In the genomic region with DNA sequence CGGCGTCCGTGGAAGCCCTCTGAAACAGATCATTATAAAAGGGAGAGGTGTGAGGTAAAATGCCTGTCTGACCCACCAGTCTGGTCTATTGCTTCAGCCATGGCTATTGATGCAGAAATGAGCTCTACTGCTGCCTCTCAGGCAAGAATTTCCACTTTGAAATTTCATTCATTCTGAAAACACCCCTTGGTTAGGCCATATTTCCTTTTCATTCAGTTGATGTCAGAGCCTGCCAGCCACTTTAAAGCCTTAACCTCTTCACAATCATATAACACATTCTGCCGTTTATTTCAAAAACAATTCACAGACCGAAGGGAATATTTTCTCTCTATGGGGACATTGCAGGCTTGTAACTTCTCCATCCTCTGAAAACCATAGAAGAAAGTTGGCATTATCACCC, we compare ENCODE assay signal across 16 cellular contexts.
DNase-seq lines count a peak whose midpoint lies in the region; ATAC-seq and TF ChIP-seq lines count a peak whose summit lies in the region.
"Had no signal": no experiment of that assay in that cellular context is flagged by ENCODE, and none has a peak within 500 bp of the region (broad histone marks: within the 10 kb centered on the region; RNA-seq: fewer than 3 reads in every experiment).

No MANE protein-coding gene starts in this region.

- ATAC-seq in activated CD8-positive, alpha-beta T cell treated with anti-CD3 and anti-CD28 coated beads for 36 hours, result peak; percentile 17
- no peak for ATAC-seq in activated CD8-positive, alpha-beta T cell treated with anti-CD3 and anti-CD28 coated beads, Interleukin-2, amount 10 ng/mL, durations not matched to agents 7 days and 5 days

- H3F3A ChIP-seq in neural progenitor cell (ENCODE audit: low read depth), result no peaks in the 10 kb centered on the region

- peak; percentile 9 for DNase-seq in activated CD8-positive, alpha-beta T cell treated with anti-CD3 and anti-CD28 coated beads for 36 hours
- no peak for DNase-seq in activated CD8-positive, alpha-beta T cell treated with anti-CD3 and anti-CD28 coated beads, Interleukin-2, amount 10 ng/mL, durations not matched to agents 7 days and 5 days
- DNase-seq in Jurkat, Clone E6-1 (ENCODE audit: low read depth, low spot score), result peak; percentile 34
- no peak for DNase-seq in neural progenitor cell (ENCODE audit: low spot score)
- no peak for DNase-seq in glomerular visceral epithelial cell (ENCODE audit: extremely low spot score)
- no peak for DNase-seq in NCI-H510A (lab: John Stamatoyannopoulos, UW)
- no peak for DNase-seq in suprapubic skin (ENCODE audit: low spot score in 2 of 2)
- DNase-seq: C1 segment of cervical spinal cord; EL; H9; IMR-90; NCI-H1436; NCI-H524 treated with DMSO at 0.1 percent for 48 hours; NK-92 treated with Interleukin-12 subunit alpha and Interleukin-12 subunit beta, amount 100 ng/mL, for 24 hours; PC-9 had no signal

- no peaks in the 10 kb centered on the region for H3K79me2 ChIP-seq in neural progenitor cell (ENCODE audit: low read depth)

- WGBS in ectodermal cell, 2 experiments, result 82 to 86% methylated on average over 5 of the region's 5 CpGs
- 91% methylated on average over 5 of the region's 5 CpGs for WGBS in suprapubic skin

- no peak overlapping the region for H2AFZ ChIP-seq in neural progenitor cell (replicated peaks)
- H2AFZ ChIP-seq: PC-9 had no signal

- H3K27ac Mint-ChIP-seq in activated CD8-positive, alpha-beta T cell treated with anti-CD3 and anti-CD28 coated beads for 36 hours, result peak overlapping the region; percentile 39
- H3K27ac Mint-ChIP-seq in activated CD8-positive, alpha-beta T cell treated with anti-CD3 and anti-CD28 coated beads, Interleukin-2, amount 10 ng/mL, durations not matched to agents 7 days and 5 days, result no peak overlapping the region
- peak overlapping the region; percentile 97 for H3K27ac Mint-ChIP-seq in neural progenitor cell

- H3K4me3 Mint-ChIP-seq in activated CD8-positive, alpha-beta T cell treated with anti-CD3 and anti-CD28 coated beads for 36 hours, result no peak overlapping the region
- H3K4me3 Mint-ChIP-seq in activated CD8-positive, alpha-beta T cell treated with anti-CD3 and anti-CD28 coated beads, Interleukin-2, amount 10 ng/mL, durations not matched to agents 7 days and 5 days, result no peak overlapping the region
- H3K4me3 Mint-ChIP-seq in neural progenitor cell, result peak overlapping the region; percentile 44

- no peak overlapping the region for H3K9ac ChIP-seq in neural progenitor cell

- peaks cover 2% of the 10 kb centered on the region for H3K27me3 Mint-ChIP-seq in activated CD8-positive, alpha-beta T cell treated with anti-CD3 and anti-CD28 coated beads for 36 hours
- H3K27me3 Mint-ChIP-seq in activated CD8-positive, alpha-beta T cell treated with anti-CD3 and anti-CD28 coated beads, Interleukin-2, amount 10 ng/mL, durations not matched to agents 7 days and 5 days (ENCODE audit: low read depth), result peaks cover 2% of the 10 kb centered on the region
- H3K27me3 Mint-ChIP-seq in neural progenitor cell (ENCODE audit: insufficient read depth, low read depth), result peaks cover 3% of the 10 kb centered on the region

- H3K27me3 ChIP-seq in ectodermal cell (ENCODE audit: control insufficient read depth, insufficient read depth, low read length, poor library complexity, severe bottlenecking), result no peaks in the 10 kb centered on the region
- no peaks in the 10 kb centered on the region for H3K27me3 ChIP-seq in neural progenitor cell
- no peaks in the 10 kb centered on the region for H3K27me3 ChIP-seq in suprapubic skin

- no peaks in the 10 kb centered on the region for H3K36me3 Mint-ChIP-seq in activated CD8-positive, alpha-beta T cell treated with anti-CD3 and anti-CD28 coated beads for 36 hours (ENCODE audit: low read depth)
- H3K36me3 Mint-ChIP-seq in activated CD8-positive, alpha-beta T cell treated with anti-CD3 and anti-CD28 coated beads, Interleukin-2, amount 10 ng/mL, durations not matched to agents 7 days and 5 days (ENCODE audit: low read depth), result no peaks in the 10 kb centered on the region
- H3K36me3 Mint-ChIP-seq in neural progenitor cell, result peaks cover 4% of the 10 kb centered on the region

- no peaks in the 10 kb centered on the region for H3K36me3 ChIP-seq in ectodermal cell (ENCODE audit: control insufficient read depth, insufficient read depth, low read length)
- H3K36me3 ChIP-seq in neural progenitor cell, result no peaks in the 10 kb centered on the region
- no peaks in the 10 kb centered on the region for H3K36me3 ChIP-seq in suprapubic skin

- no peaks in the 10 kb centered on the region for H3K9me3 Mint-ChIP-seq in activated CD8-positive, alpha-beta T cell treated with anti-CD3 and anti-CD28 coated beads for 36 hours
- H3K9me3 Mint-ChIP-seq in activated CD8-positive, alpha-beta T cell treated with anti-CD3 and anti-CD28 coated beads, Interleukin-2, amount 10 ng/mL, durations not matched to agents 7 days and 5 days (ENCODE audit: insufficient read depth), result no peaks in the 10 kb centered on the region
- H3K9me3 Mint-ChIP-seq in neural progenitor cell, result peaks cover 5% of the 10 kb centered on the region

- peak overlapping the region; percentile 42 for H3K4me2 ChIP-seq in neural progenitor cell
- H3K4me2 ChIP-seq: PC-9 had no signal

- H3K4me1 Mint-ChIP-seq in activated CD8-positive, alpha-beta T cell treated with anti-CD3 and anti-CD28 coated beads for 36 hours (ENCODE audit: low read depth), result peaks cover 50% of the 10 kb centered on the region
- peaks cover 41% of the 10 kb centered on the region for H3K4me1 Mint-ChIP-seq in activated CD8-positive, alpha-beta T cell treated with anti-CD3 and anti-CD28 coated beads, Interleukin-2, amount 10 ng/mL, durations not matched to agents 7 days and 5 days (ENCODE audit: low read depth)
- H3K4me1 Mint-ChIP-seq in neural progenitor cell, result peaks cover 78% of the 10 kb centered on the region

- TF ChIP-seq EP300 in suprapubic skin (IDR thresholded peaks at IDR 0.05), result no peak

- TF ChIP-seq CTCF in activated CD8-positive, alpha-beta T cell treated with anti-CD3 and anti-CD28 coated beads for 36 hours (IDR thresholded peaks at IDR 0.05), result no peak
- TF ChIP-seq CTCF in neural progenitor cell (IDR thresholded peaks at IDR 0.05), result no peak
- TF ChIP-seq CTCF in suprapubic skin (IDR thresholded peaks at IDR 0.05), result no peak

- no peaks in the 10 kb centered on the region for H3K9me3 ChIP-seq in ectodermal cell (ENCODE audit: control insufficient read depth, low read length)
- H3K9me3 ChIP-seq in neural progenitor cell (ENCODE audit: low read depth), result no peaks in the 10 kb centered on the region
- peaks cover 3% of the 10 kb centered on the region for H3K9me3 ChIP-seq in suprapubic skin

- intact Hi-C loops in activated CD8-positive, alpha-beta T cell treated with anti-CD3 and anti-CD28 coated beads for 36 hours (cut with micrococcal nuclease), result no loop called here

- H3K4me1 ChIP-seq in ectodermal cell (ENCODE audit: control insufficient read depth, insufficient read depth, low read length) (peaks cover 43% of the 10 kb centered on the region), neural progenitor cell (peaks cover 35% of the 10 kb centered on the region), suprapubic skin (no peaks in the 10 kb centered on the region)

- POLR2A ChIA-PET in activated CD8-positive, alpha-beta T cell treated with anti-CD3 and anti-CD28 coated beads for 36 hours (lab: Charles Lee), result no interaction called here
- POLR2A ChIA-PET in activated CD8-positive, alpha-beta T cell treated with anti-CD3 and anti-CD28 coated beads, Interleukin-2, amount 10 ng/mL, durations not matched to agents 7 days and 5 days (lab: Charles Lee), result no interaction called here

- CTCF ChIA-PET in activated CD8-positive, alpha-beta T cell treated with anti-CD3 and anti-CD28 coated beads for 36 hours (lab: Charles Lee), result interaction anchor here (0.9 kb wide), 1 partner anchor 104 kb away, joined by 4 read pairs; no protein-coding TSS in a partner anchor
- CTCF ChIA-PET in activated CD8-positive, alpha-beta T cell treated with anti-CD3 and anti-CD28 coated beads, Interleukin-2, amount 10 ng/mL, durations not matched to agents 7 days and 5 days (lab: Charles Lee), result no interaction called here

- no peak for TF ChIP-seq POLR2A in suprapubic skin (IDR thresholded peaks at IDR 0.05)

- H3K4me3 ChIP-seq in Jurkat, Clone E6-1 (ENCODE audit: low read length), result no peak overlapping the region
- H3K4me3 ChIP-seq in ectodermal cell (ENCODE audit: insufficient read depth, low read depth, low read length) (no peak overlapping the region), neural progenitor cell (no peak overlapping the region), suprapubic skin (no peak overlapping the region)
- H3K4me3 ChIP-seq: PC-9 had no signal

- H4K20me1 ChIP-seq in neural progenitor cell (ENCODE audit: low read depth), result no peaks in the 10 kb centered on the region

- H3K27ac ChIP-seq in ectodermal cell (ENCODE audit: insufficient read depth, low read depth, low read length, poor library complexity, severe bottlenecking), result peak overlapping the region; percentile 68
- no peak overlapping the region for H3K27ac ChIP-seq in neural progenitor cell
- no peak overlapping the region for H3K27ac ChIP-seq in suprapubic skin
- H3K27ac ChIP-seq: PC-9 had no signal

Comparison
In these comparisons a context has a peak if more than half of its experiments do, and no peak if none do; other contexts are left out.
1. DNase-seq: peak in activated CD8-positive, alpha-beta T cell treated with anti-CD3 and anti-CD28 coated beads for 36 hours (single experiment) and Jurkat, Clone E6-1 (single experiment); none in activated CD8-positive, alpha-beta T cell treated with anti-CD3 and anti-CD28 coated beads, Interleukin-2, amount 10 ng/mL, durations not matched to agents 7 days and 5 days (single experiment), neural progenitor cell (single experiment), glomerular visceral epithelial cell (single experiment), NCI-H510A (single experiment) and suprapubic skin (0 of 2).